11 cellular contexts compared by ENCODE assay signal in genomic region chr18:3061581-3062416, GRCh38. TPM values are rescaled to one million over a fixed set of nuclear protein-coding genes. Genes with fewer than 3 reads are reported as not detected.
DNase-seq lines count a peak whose midpoint lies in the region; FAIRE-seq and TF ChIP-seq lines count a peak whose summit lies in the region.
"Had no signal": no experiment of that assay in that cellular context is flagged by ENCODE, and none has a peak within 500 bp of the region (broad histone marks: within the 10 kb centered on the region; RNA-seq: fewer than 3 reads in every experiment).

No MANE protein-coding gene starts in this region.

- H3K9me3 ChIP-seq in mesenchymal stem cell (ENCODE audit: control insufficient read depth, low read length), result no peaks in the 10 kb centered on the region
- H3K9me3 ChIP-seq in prostate gland, result no peaks in the 10 kb centered on the region
- H3K9me3 ChIP-seq: A549 had no signal

- H3K18ac ChIP-seq in mesenchymal stem cell (ENCODE audit: low read depth in 1 of 2, low read length in 2 of 2), result peak overlapping the region in 1 of 2 experiments; percentile 5

- H2AK5ac ChIP-seq in mesenchymal stem cell (ENCODE audit: low read length, severe bottlenecking), result no peak overlapping the region

- no peaks in the 10 kb centered on the region for H3K36me3 Mint-ChIP-seq in type B pancreatic cell

- FAIRE-seq in D721Med (lab: Jason Lieb, UNC), result no peak
- FAIRE-seq: A549, TTC549 had no signal

- H3K4ac ChIP-seq in mesenchymal stem cell (ENCODE audit: low read depth in 1 of 2, low read length in 2 of 2), result no peak overlapping the region

- DNase-seq in activated T-cell treated with anti-CD3 and anti-CD28 coated beads for 24 hours (ENCODE audit: low read depth) (peak; percentile 36), activated T-cell treated with anti-CD3 and anti-CD28 coated beads for 4 hours (no peak), mesenchymal stem cell (peak; percentile 59), type B pancreatic cell (ENCODE audit: extremely low spot score, unreplicated experiment) (peak; percentile 10), SW480 (ENCODE audit: low spot score) (no peak), D721Med (ENCODE audit: insufficient read length, low spot score) (no peak), prostate gland (ENCODE audit: low spot score) (no peak)
- DNase-seq in activated CD8-positive, alpha-beta memory T cell treated with anti-CD3 and anti-CD28 coated beads, Interleukin-2, amount 50 U/mL, for 48 hours, result peak; percentile 67
- DNase-seq: NCI-H2107 had no signal

- no peak overlapping the region for H2BK120ac ChIP-seq in mesenchymal stem cell (ENCODE audit: low read depth, low read length)

- H3K27ac Mint-ChIP-seq in type B pancreatic cell, result no peak overlapping the region

- no peak overlapping the region for H2BK5ac ChIP-seq in mesenchymal stem cell (ENCODE audit: low read depth, low read length, poor library complexity, severe bottlenecking)

- no peaks in the 10 kb centered on the region for H3K9me3 Mint-ChIP-seq in type B pancreatic cell

- H3K4me1 ChIP-seq in mesenchymal stem cell (ENCODE audit: control insufficient read depth, insufficient read depth, low read depth, low read length) (peaks cover 2% of the 10 kb centered on the region), prostate gland (replicated peaks) (no peaks in the 10 kb centered on the region)

- H2BK12ac ChIP-seq in mesenchymal stem cell (ENCODE audit: low read length in 2 of 2), result no peak overlapping the region

- intact Hi-C loops in prostate gland (cut with DNase I), result loop anchor here (2.0 to 10.0 kb wide), 3 partner anchors 73 to 129 kb away; no protein-coding TSS in a partner anchor

- H4K8ac ChIP-seq in mesenchymal stem cell (ENCODE audit: low read length), result no peak overlapping the region

- no peak overlapping the region for H3K14ac ChIP-seq in mesenchymal stem cell (ENCODE audit: low read length in 2 of 2)

- no peak for TF ChIP-seq CTCF in type B pancreatic cell (conservative IDR thresholded peaks at IDR 0.05)
- TF ChIP-seq CTCF in D721Med (IDR thresholded peaks at IDR 0.05; ENCODE audit: insufficient read depth, missing control alignments), result no peak
- TF ChIP-seq CTCF in prostate gland (IDR thresholded peaks at IDR 0.05), result no peak

- H3K27me3 ChIP-seq in mesenchymal stem cell (ENCODE audit: control insufficient read depth in 1 of 2, insufficient read depth in 1 of 2, low read length in 2 of 2), result peaks cover 0 to 8% of the 10 kb centered on the region in 2 experiments
- no peaks in the 10 kb centered on the region for H3K27me3 ChIP-seq in prostate gland (replicated peaks; ENCODE audit: insufficient read depth)

- no peak overlapping the region for H3K4me2 ChIP-seq in mesenchymal stem cell (ENCODE audit: low read length, poor library complexity, severe bottlenecking)
- H3K4me2 ChIP-seq: A549 had no signal

- no peak overlapping the region for H3K4me3 Mint-ChIP-seq in type B pancreatic cell

- peaks cover 18% of the 10 kb centered on the region for H3K4me1 Mint-ChIP-seq in type B pancreatic cell (ENCODE audit: unreplicated experiment)

- no peak overlapping the region for H2AFZ ChIP-seq in mesenchymal stem cell (ENCODE audit: low read depth, low read length)

- H2BK15ac ChIP-seq in mesenchymal stem cell (ENCODE audit: low read depth, poor library complexity, severe bottlenecking), result no peak overlapping the region

- no peaks in the 10 kb centered on the region for H3K27me3 Mint-ChIP-seq in type B pancreatic cell

- H3K27ac ChIP-seq in mesenchymal stem cell (ENCODE audit: low read length, poor library complexity, severe bottlenecking), result no peak overlapping the region
- H3K27ac ChIP-seq in prostate gland, result peak overlapping the region in 1 of 2 donors; percentile 1

- H3K79me1 ChIP-seq in mesenchymal stem cell (replicated peaks; ENCODE audit: low read length, poor library complexity, severe bottlenecking), result no peaks in the 10 kb centered on the region

- H3K23ac ChIP-seq in mesenchymal stem cell (ENCODE audit: low read length in 2 of 2), result no peak overlapping the region

- H3K4me3 ChIP-seq in mesenchymal stem cell (ENCODE audit: insufficient read depth in 1 of 2, low read depth in 1 of 2, low read length in 2 of 2) (no peak overlapping the region), prostate gland (no peak overlapping the region)
- H3K4me3 ChIP-seq: A549 had no signal

- no peak overlapping the region for H4K91ac ChIP-seq in mesenchymal stem cell (ENCODE audit: low read length)

- no peak for TF ChIP-seq POLR2A in prostate gland (IDR thresholded peaks at IDR 0.05)

- H3K36me3 ChIP-seq in mesenchymal stem cell (ENCODE audit: control insufficient read depth in 1 of 2, insufficient read depth in 2 of 2, low read depth in 1 of 2, low read length in 2 of 2), result no peaks in the 10 kb centered on the region
- H3K36me3 ChIP-seq in prostate gland, result no peaks in the 10 kb centered on the region

- H3K9ac ChIP-seq in mesenchymal stem cell (ENCODE audit: low read length), result no peak overlapping the region

- WGBS in mesenchymal stem cell, result 78% methylated on average over 10 of the region's 11 CpGs
- WGBS in prostate gland, result 77% methylated on average over 11 of the region's 11 CpGs

RNA-seq across cellular contexts. Expression of gene LPIN2, which starts 48.9 kb away (rescaled TPM):
- polyA plus RNA-seq in mesenchymal stem cell (2013, experiment 1 of 2), result 28.4 TPM
- 28.0 TPM for polyA plus RNA-seq in mesenchymal stem cell (2013, experiment 2 of 2)
- total RNA-seq in type B pancreatic cell (ENCODE audit: low replicate concordance), result 17.8 and 26.8 TPM in 2 replicates
- total RNA-seq in prostate gland, result 100 to 1,000 TPM in 1 of 2 donors, 10 to 100 TPM in 1; 19.5 to 120 TPM

Comparison
In these comparisons a context has a peak if more than half of its experiments do, and no peak if none do; other contexts are left out.
1. DNase-seq: peak in activated T-cell treated with anti-CD3 and anti-CD28 coated beads for 24 hours (single experiment), activated CD8-positive, alpha-beta memory T cell treated with anti-CD3 and anti-CD28 coated beads, Interleukin-2, amount 50 U/mL, for 48 hours (single experiment), mesenchymal stem cell (single experiment) and type B pancreatic cell (single experiment); none in activated T-cell treated with anti-CD3 and anti-CD28 coated beads for 4 hours (single experiment), SW480 (single experiment), D721Med (single experiment) and prostate gland (single experiment).